ENCODE assay signal across 8 cellular contexts in the genomic region with DNA sequence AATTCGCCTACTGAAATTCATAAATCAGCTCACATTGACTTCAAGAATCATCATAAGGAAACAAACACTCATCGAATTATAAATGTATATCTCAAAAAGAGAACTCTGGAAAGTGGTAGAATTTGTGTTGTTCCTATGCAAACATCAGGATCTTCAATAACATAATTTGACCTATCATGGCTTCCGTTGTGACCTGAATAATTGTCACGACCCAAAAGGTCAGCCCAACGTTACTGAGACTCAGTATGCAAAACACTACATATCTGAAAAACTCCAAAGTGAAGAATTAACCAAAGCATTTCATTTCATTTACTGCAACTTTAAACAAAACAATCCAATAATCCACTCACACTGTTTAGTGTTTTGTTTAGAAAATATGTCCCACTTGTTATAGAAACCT. TPM values are rescaled to one million over a fixed set of nuclear protein-coding genes. Genes with fewer than 3 reads are reported as not detected.
DNase-seq lines count a peak whose midpoint lies in the region; ATAC-seq and TF ChIP-seq lines count a peak whose summit lies in the region.

No MANE protein-coding gene starts in this region.

- peaks cover 16% of the 10 kb centered on the region for H3F3A ChIP-seq in neural progenitor cell (ENCODE audit: low read depth)

- CTCF ChIA-PET in CD4-positive, alpha-beta T cell (lab: Charles Lee): interaction anchor here (1.0 kb wide), 1 partner anchor 44 kb away, joined by 4 read pairs; no protein-coding TSS in a partner anchor

- peak overlapping the region; percentile 96 for H3K4me3 Mint-ChIP-seq in CD4-positive, alpha-beta T cell
- peak overlapping the region; percentile 98 for H3K4me3 Mint-ChIP-seq in neural progenitor cell

- peaks cover 61% of the 10 kb centered on the region for H3K79me2 ChIP-seq in neural progenitor cell (ENCODE audit: low read depth)

- no peak for DNase-seq in CD4-positive, alpha-beta T cell
- DNase-seq in NAMALWA (ENCODE audit: low spot score) (peak; percentile 77), dermis blood vessel endothelial cell (peak; percentile 6), neural progenitor cell (ENCODE audit: low spot score) (no peak), HuH-7 (ENCODE audit: low spot score) (no peak), 8988T (no peak), NCI-H2196 treated with DMSO at 0.1 percent for 48 hours (lab: John Stamatoyannopoulos, UW; ENCODE audit: unreplicated experiment) (no peak)

- H3K36me3 Mint-ChIP-seq in CD4-positive, alpha-beta T cell (ENCODE audit: low read depth): peaks cover 28% of the 10 kb centered on the region
- peaks cover 4% of the 10 kb centered on the region for H3K36me3 Mint-ChIP-seq in neural progenitor cell

- no peaks in the 10 kb centered on the region for H3K9me3 ChIP-seq in CD4-positive, alpha-beta T cell (ENCODE audit: control insufficient read depth, low read length)
- no peaks in the 10 kb centered on the region for H3K9me3 ChIP-seq in neural progenitor cell (ENCODE audit: low read depth)

- no peaks in the 10 kb centered on the region for H3K27me3 Mint-ChIP-seq in CD4-positive, alpha-beta T cell
- no peaks in the 10 kb centered on the region for H3K27me3 Mint-ChIP-seq in neural progenitor cell (ENCODE audit: insufficient read depth, low read depth)

- no peak overlapping the region for H3K27ac ChIP-seq in CD4-positive, alpha-beta T cell (ENCODE audit: low read depth, low read length)
- H3K27ac ChIP-seq in neural progenitor cell: no peak overlapping the region

- TF ChIP-seq CTCF in CD4-positive, alpha-beta T cell (IDR thresholded peaks at IDR 0.05): no peak
- no peak for TF ChIP-seq CTCF in neural progenitor cell (IDR thresholded peaks at IDR 0.05)

- H3K4me2 ChIP-seq in neural progenitor cell: peak overlapping the region; percentile 87

- peak overlapping the region; percentile 73 for H3K4me3 ChIP-seq in neural progenitor cell

- peaks cover 12% of the 10 kb centered on the region for H3K4me1 ChIP-seq in neural progenitor cell

- peaks cover 39% of the 10 kb centered on the region for H3K4me1 Mint-ChIP-seq in CD4-positive, alpha-beta T cell (ENCODE audit: low read depth)
- H3K4me1 Mint-ChIP-seq in neural progenitor cell: peaks cover 18% of the 10 kb centered on the region

- no peak for ATAC-seq in CD4-positive, alpha-beta T cell (ENCODE audit: poor library complexity)
- ATAC-seq in HG03095 (IDR thresholded peaks at IDR 0.05; ENCODE audit: unreplicated experiment): no peak

- H3K27me3 ChIP-seq in CD4-positive, alpha-beta T cell (ENCODE audit: control insufficient read depth, insufficient read depth, low read length): no peaks in the 10 kb centered on the region
- H3K27me3 ChIP-seq in neural progenitor cell: no peaks in the 10 kb centered on the region

- H3K9me3 Mint-ChIP-seq in CD4-positive, alpha-beta T cell: no peaks in the 10 kb centered on the region
- H3K9me3 Mint-ChIP-seq in neural progenitor cell: no peaks in the 10 kb centered on the region

- peak overlapping the region; percentile 98 for H3K27ac Mint-ChIP-seq in CD4-positive, alpha-beta T cell
- no peak overlapping the region for H3K27ac Mint-ChIP-seq in neural progenitor cell

- H4K20me1 ChIP-seq in neural progenitor cell (ENCODE audit: low read depth): peaks cover 23% of the 10 kb centered on the region

- H2AFZ ChIP-seq in neural progenitor cell (replicated peaks): no peak overlapping the region

- H3K9ac ChIP-seq in neural progenitor cell: no peak overlapping the region

- intact Hi-C loops in CD4-positive, alpha-beta T cell (cut with DNase I, micrococcal nuclease): loop anchor here (2.0 to 5.0 kb wide), 2 partner anchors 39 to 42 kb away; no protein-coding TSS in a partner anchor

- H3K36me3 ChIP-seq in neural progenitor cell: no peaks in the 10 kb centered on the region

- POLR2A ChIA-PET in CD4-positive, alpha-beta T cell (lab: Charles Lee): no interaction called here

RNA-seq across cellular contexts. Expression of a gene that starts 1.2 kb away (rescaled TPM):
- total RNA-seq in CD4-positive, alpha-beta T cell: 10 to 100 TPM; 83.3 to 91.4 TPM
- total RNA-seq in dermis blood vessel endothelial cell (21.4 and 23.8 TPM in 2 replicates), neural progenitor cell (ENCODE audit: low replicate concordance) (15.4 and 18.1 TPM in 2 replicates)

Comparison
In these comparisons a context has a peak if more than half of its experiments do, and no peak if none do; other contexts are left out.
1. DNase-seq: peak in NAMALWA (single experiment) and dermis blood vessel endothelial cell (single experiment); none in CD4-positive, alpha-beta T cell (0 of 10), neural progenitor cell (single experiment), HuH-7 (single experiment), 8988T (single experiment) and NCI-H2196 treated with DMSO at 0.1 percent for 48 hours (single experiment).